ENCODE assay signal across 32 cellular contexts in genomic region chr7:122200888-122201287, GRCh38. TPM values are rescaled to one million over a fixed set of nuclear protein-coding genes. Genes with fewer than 3 reads are reported as not detected.
"Had no signal": no experiment of that assay in that cellular context is flagged by ENCODE, and none has a peak within 500 bp of the region (broad histone marks: within the 10 kb centered on the region; RNA-seq: fewer than 3 reads in every experiment).

No MANE protein-coding gene starts in this region.

- H3K27ac ChIP-seq: PC-9, SJSA1 had no signal

- ATAC-seq: Panc1 had no signal

- H3K4me3 ChIP-seq: PC-9, SJSA1 had no signal

- H3K4me2 ChIP-seq: PC-9, SK-N-SH had no signal

- DNase-seq: Karpas-422, KG1, MV-4-11, NCI-H1048, NCI-H1092 treated with DMSO at 0.1 percent for 48 hours, NCI-H1105 treated with DMSO at 0.1 percent for 48 hours, NCI-H1417, NCI-H1436, NCI-H1694 treated with DMSO at 0.1 percent for 48 hours, NCI-H187 treated with DMSO at 0.1 percent for 48 hours, NCI-H2029, NCI-H2081, NCI-H2171 treated with DMSO at 0.1 percent for 48 hours, NCI-H2227 treated with DMSO at 0.1 percent for 48 hours, NCI-H345, NCI-H446 treated with DMSO at 0.1 percent for 48 hours, NCI-H510A, NCI-H524, NCI-H526, NCI-H69, NCI-H748 treated with DMSO at 0.1 percent for 48 hours, NCI-H82, PC-9, Right ventricle myocardium superior, SHP77 treated with DMSO at 0.1 percent for 48 hours, SK-N-SH, SW 1271, T-helper 1 cell had no signal

- H3K4me1 ChIP-seq: SJSA1 had no signal

- H3K9me3 ChIP-seq: SJSA1, SK-N-SH had no signal

- H2AFZ ChIP-seq: PC-9 had no signal

- H3K9ac ChIP-seq: SK-N-SH had no signal

- FAIRE-seq: RCC 7860 had no signal

- H3K27me3 ChIP-seq: SJSA1 had no signal

- H3K36me3 ChIP-seq: SJSA1 had no signal

RNA-seq across cellular contexts. Expression of gene AASS, which starts 56.8 kb away (rescaled TPM):
- total RNA-seq: OCI-LY7 had no signal
